In genomic region chr1:206064001-206064400, GRCh38 we compare ENCODE assay signal across 11 cellular contexts. TPM values are rescaled to one million over a fixed set of nuclear protein-coding genes. Genes with fewer than 3 reads are reported as not detected.
"Had no signal": no experiment of that assay in that cellular context is flagged by ENCODE, and none has a peak within 500 bp of the region (broad histone marks: within the 10 kb centered on the region; RNA-seq: fewer than 3 reads in every experiment).

No MANE protein-coding gene starts in this region.

RNA-seq across cellular contexts. Expression of gene RHEX, which starts 11.0 kb away (rescaled TPM):
- total RNA-seq: temporal lobe had no signal

RNA-seq across cellular contexts. Expression of gene CTSE, which starts 40.3 kb away (rescaled TPM):
- total RNA-seq: subcutaneous adipose tissue, suprapubic skin, tibial nerve, vagina had no signal

RNA-seq across cellular contexts. Expression of gene AVPR1B, which starts 53.2 kb away (rescaled TPM):
- total RNA-seq: subcutaneous adipose tissue, suprapubic skin, temporal lobe, testis, thoracic aorta, tibial nerve, upper lobe of left lung, upper lobe of right lung, ureter, urinary bladder, vagina had no signal
